8 cellular contexts compared by ENCODE assay signal in the genomic region with DNA sequence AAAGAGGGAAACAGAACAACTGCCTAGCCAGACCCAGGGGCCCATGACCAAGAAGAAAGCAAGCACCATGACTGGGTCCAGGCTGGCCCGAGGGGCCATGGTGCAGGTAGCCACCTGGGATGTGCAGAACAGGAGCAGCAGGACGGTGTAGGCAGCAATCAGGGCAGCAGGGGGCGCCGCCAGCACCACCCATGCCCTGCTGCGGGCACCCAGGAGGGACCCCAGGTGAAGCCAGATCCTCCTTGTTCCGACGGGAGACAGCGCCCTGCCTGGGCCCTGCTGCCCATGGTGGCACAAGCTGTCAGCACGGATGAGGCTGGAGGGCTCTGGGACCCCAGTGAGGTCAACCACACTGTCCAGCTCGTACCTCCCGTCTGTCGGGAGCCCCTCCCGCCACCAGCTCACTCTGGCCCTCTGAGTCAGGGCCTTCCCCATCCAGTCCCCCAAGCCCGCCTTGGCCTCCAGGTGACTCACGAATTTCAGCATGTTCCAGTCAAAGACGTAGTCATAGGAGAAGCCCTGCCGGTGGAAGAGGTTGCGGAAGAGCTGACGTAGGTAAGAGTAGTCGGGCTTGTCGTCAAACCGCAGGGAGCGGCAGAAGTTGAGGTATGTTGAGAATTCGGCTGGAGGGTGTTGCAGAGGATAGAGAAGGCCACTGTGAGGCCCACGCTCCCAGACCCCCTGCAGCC. TPM values are rescaled to one million over a fixed set of nuclear protein-coding genes. Genes with fewer than 3 reads are reported as not detected.
DNase-seq lines count a peak whose midpoint lies in the region; ATAC-seq and TF ChIP-seq lines count a peak whose summit lies in the region.

No MANE protein-coding gene starts in this region.

- no peak overlapping the region for H3K27ac Mint-ChIP-seq in CD4-positive, alpha-beta T cell
- peak overlapping the region in 2 of 6 donors; percentile 11 to 18 for H3K27ac Mint-ChIP-seq in immature natural killer cell

- no peak overlapping the region for H2AFZ ChIP-seq in KMS-11 (ENCODE audit: low read depth)

- H3K4me3 Mint-ChIP-seq in CD4-positive, alpha-beta T cell: no peak overlapping the region
- H3K4me3 Mint-ChIP-seq in activated T-cell treated with anti-CD3 and anti-CD28 coated beads, Interleukin-2, amount 50 U/mL, for 4 hours: no peak overlapping the region
- H3K4me3 Mint-ChIP-seq in immature natural killer cell: no peak overlapping the region

- POLR2A ChIA-PET in CD4-positive, alpha-beta T cell (lab: Charles Lee): no interaction called here

- CTCF ChIA-PET in CD4-positive, alpha-beta T cell (lab: Charles Lee): interaction anchor here (0.5 to 1.3 kb wide), 3 partner anchors 14 to 354 kb away, joined by 3 to 4 read pairs (median 3); no protein-coding TSS in a partner anchor

- intact Hi-C loops in CD4-positive, alpha-beta T cell (cut with DNase I, micrococcal nuclease): loop anchor here (1.0 kb wide), 1 partner anchor 55 kb away; no protein-coding TSS in a partner anchor

- no peaks in the 10 kb centered on the region for H3K4me1 Mint-ChIP-seq in CD4-positive, alpha-beta T cell (ENCODE audit: low read depth)
- H3K4me1 Mint-ChIP-seq in activated T-cell treated with anti-CD3 and anti-CD28 coated beads, Interleukin-2, amount 50 U/mL, for 4 hours (ENCODE audit: low read depth): no peaks in the 10 kb centered on the region
- no peaks in the 10 kb centered on the region for H3K4me1 Mint-ChIP-seq in immature natural killer cell

- H3K9me3 ChIP-seq in CD4-positive, alpha-beta T cell (ENCODE audit: control insufficient read depth, low read length): no peaks in the 10 kb centered on the region

- H3K9me3 Mint-ChIP-seq in CD4-positive, alpha-beta T cell: no peaks in the 10 kb centered on the region
- no peaks in the 10 kb centered on the region for H3K9me3 Mint-ChIP-seq in activated T-cell treated with anti-CD3 and anti-CD28 coated beads, Interleukin-2, amount 50 U/mL, for 4 hours
- no peaks in the 10 kb centered on the region for H3K9me3 Mint-ChIP-seq in immature natural killer cell

- peak; percentile 57 for TF ChIP-seq CTCF in CD4-positive, alpha-beta T cell (IDR thresholded peaks at IDR 0.05)
- TF ChIP-seq CTCF in KMS-11 (conservative IDR thresholded peaks at IDR 0.05; ENCODE audit: low read depth, low read length): peak; percentile 32; the same call in 1 of the 2 replicates

- ATAC-seq in CD4-positive, alpha-beta T cell (ENCODE audit: poor library complexity): peak; percentile 80
- ATAC-seq in activated T-cell treated with anti-CD3 and anti-CD28 coated beads, Interleukin-2, amount 50 U/mL, for 4 hours: peak; percentile 69 to 76
- no peak for ATAC-seq in HG03025 (IDR thresholded peaks at IDR 0.05; ENCODE audit: low FRiP score, unreplicated experiment)

- H3K9ac ChIP-seq in KMS-11: no peak overlapping the region

- H3K27me3 Mint-ChIP-seq in CD4-positive, alpha-beta T cell: no peaks in the 10 kb centered on the region
- H3K27me3 Mint-ChIP-seq in activated T-cell treated with anti-CD3 and anti-CD28 coated beads, Interleukin-2, amount 50 U/mL, for 4 hours (ENCODE audit: low read depth): no peaks in the 10 kb centered on the region
- H3K27me3 Mint-ChIP-seq in immature natural killer cell (ENCODE audit: low read depth in 3 of 3): peaks cover 0 to 4% (median 3%) of the 10 kb centered on the region in 3 donors

- no peak overlapping the region for H3K4me3 ChIP-seq in KMS-11 (IDR thresholded peaks at IDR 0.05; ENCODE audit: insufficient read depth, low read depth, low read length)

- no peaks in the 10 kb centered on the region for H4K20me1 ChIP-seq in KMS-11 (ENCODE audit: insufficient read depth)

- H3K27ac ChIP-seq in CD4-positive, alpha-beta T cell (ENCODE audit: low read depth, low read length): no peak overlapping the region
- H3K27ac ChIP-seq in KMS-11: no peak overlapping the region

- H3K36me3 Mint-ChIP-seq in CD4-positive, alpha-beta T cell (ENCODE audit: low read depth): peaks cover 79% of the 10 kb centered on the region
- peaks cover 22% of the 10 kb centered on the region for H3K36me3 Mint-ChIP-seq in activated T-cell treated with anti-CD3 and anti-CD28 coated beads, Interleukin-2, amount 50 U/mL, for 4 hours (ENCODE audit: insufficient read depth)
- peaks cover 13 to 16% (median 15%) of the 10 kb centered on the region in 3 donors for H3K36me3 Mint-ChIP-seq in immature natural killer cell

- DNase-seq in CD4-positive, alpha-beta T cell: peak in 8 of 10 experiments; percentile 25 to 56 (median 40)
- DNase-seq in activated T-cell treated with anti-CD3 and anti-CD28 coated beads, Interleukin-2, amount 50 U/mL, for 4 hours: peak; percentile 40
- DNase-seq in immature natural killer cell (peak; percentile 20 to 34 (median 28)), NCI-H1092 treated with DMSO at 0.1 percent for 48 hours (lab: John Stamatoyannopoulos, UW) (no peak), NCI-H2029 treated with DMSO at 0.1 percent for 48 hours (lab: John Stamatoyannopoulos, UW) (no peak), retina (no peak)

- H3K27me3 ChIP-seq in CD4-positive, alpha-beta T cell (ENCODE audit: control insufficient read depth, insufficient read depth, low read length): no peaks in the 10 kb centered on the region
- H3K27me3 ChIP-seq in KMS-11 (ENCODE audit: insufficient read depth, low read depth): no peaks in the 10 kb centered on the region

- peaks cover 4% of the 10 kb centered on the region; the same call in 1 of the 2 replicates for H3K79me2 ChIP-seq in KMS-11 (ENCODE audit: insufficient read depth, low read depth)

- H3K4me2 ChIP-seq in KMS-11: no peak overlapping the region

- H3K36me3 ChIP-seq in KMS-11 (ENCODE audit: insufficient read depth): peaks cover 8% of the 10 kb centered on the region; the same call in 1 of the 2 replicates

- H3K4me1 ChIP-seq in KMS-11 (ENCODE audit: low read depth, poor library complexity, severe bottlenecking): no peaks in the 10 kb centered on the region

RNA-seq across cellular contexts. Expression of a gene that starts 18.8 kb away (rescaled TPM):
- 100 to 1,000 TPM; 208 to 217 TPM for total RNA-seq in CD4-positive, alpha-beta T cell
- 10 to 100 TPM; 86.9 to 94.6 (median 91.7) TPM for total RNA-seq in activated T-cell treated with anti-CD3 and anti-CD28 coated beads, Interleukin-2, amount 50 U/mL, for 4 hours
- polyA plus RNA-seq in immature natural killer cell: 10 to 100 TPM in 1 of 3 donors, 1 to 10 TPM in 2; 7.5 to 12.1 (median 8.6) TPM

RNA-seq across cellular contexts. Expression of a gene that starts 25.6 kb away (rescaled TPM):
- 10 to 100 TPM; 49.3 to 50.1 TPM for total RNA-seq in CD4-positive, alpha-beta T cell
- 10 to 100 TPM; 26.5 to 33.5 (median 27.8) TPM for total RNA-seq in activated T-cell treated with anti-CD3 and anti-CD28 coated beads, Interleukin-2, amount 50 U/mL, for 4 hours
- 10 to 100 TPM; 12.1 to 50.7 (median 30.3) TPM for polyA plus RNA-seq in immature natural killer cell

Comparison
In these comparisons a context has a peak if more than half of its experiments do, and no peak if none do; other contexts are left out.
1. DNase-seq: peak in CD4-positive, alpha-beta T cell (8 of 10), activated T-cell treated with anti-CD3 and anti-CD28 coated beads, Interleukin-2, amount 50 U/mL, for 4 hours (single experiment) and immature natural killer cell (3 of 3); none in NCI-H1092 treated with DMSO at 0.1 percent for 48 hours (single experiment), NCI-H2029 treated with DMSO at 0.1 percent for 48 hours (single experiment) and retina (single experiment).